Comparison of ENCODE assay signal across 1 cellular context in the genomic region with DNA sequence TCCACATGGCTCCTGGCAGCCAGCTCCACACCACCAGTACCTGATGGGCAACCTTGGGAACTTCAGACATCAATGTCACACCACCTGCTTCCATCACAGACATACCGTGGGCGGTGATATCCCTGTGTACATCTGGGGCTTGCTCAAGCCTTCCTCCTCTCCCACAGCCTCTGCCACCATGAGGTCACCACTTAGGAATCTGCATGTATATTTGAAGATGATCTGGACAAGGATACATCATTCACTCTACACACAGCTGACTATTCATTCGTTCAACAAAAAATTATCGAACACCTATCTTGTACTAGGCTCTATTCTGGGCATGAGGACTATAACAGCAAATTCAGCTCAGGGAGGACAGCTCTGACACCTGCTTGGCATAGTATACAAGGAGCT.
TF ChIP-seq lines count a peak whose summit lies in the region.

No MANE protein-coding gene starts in this region.

TF ChIP-seq in K562, 482 proteins besides CTCF, POLR2A, EP300 and RAD21 (continued from another document and continues in another):
- TF ChIP-seq, protein P1, sequence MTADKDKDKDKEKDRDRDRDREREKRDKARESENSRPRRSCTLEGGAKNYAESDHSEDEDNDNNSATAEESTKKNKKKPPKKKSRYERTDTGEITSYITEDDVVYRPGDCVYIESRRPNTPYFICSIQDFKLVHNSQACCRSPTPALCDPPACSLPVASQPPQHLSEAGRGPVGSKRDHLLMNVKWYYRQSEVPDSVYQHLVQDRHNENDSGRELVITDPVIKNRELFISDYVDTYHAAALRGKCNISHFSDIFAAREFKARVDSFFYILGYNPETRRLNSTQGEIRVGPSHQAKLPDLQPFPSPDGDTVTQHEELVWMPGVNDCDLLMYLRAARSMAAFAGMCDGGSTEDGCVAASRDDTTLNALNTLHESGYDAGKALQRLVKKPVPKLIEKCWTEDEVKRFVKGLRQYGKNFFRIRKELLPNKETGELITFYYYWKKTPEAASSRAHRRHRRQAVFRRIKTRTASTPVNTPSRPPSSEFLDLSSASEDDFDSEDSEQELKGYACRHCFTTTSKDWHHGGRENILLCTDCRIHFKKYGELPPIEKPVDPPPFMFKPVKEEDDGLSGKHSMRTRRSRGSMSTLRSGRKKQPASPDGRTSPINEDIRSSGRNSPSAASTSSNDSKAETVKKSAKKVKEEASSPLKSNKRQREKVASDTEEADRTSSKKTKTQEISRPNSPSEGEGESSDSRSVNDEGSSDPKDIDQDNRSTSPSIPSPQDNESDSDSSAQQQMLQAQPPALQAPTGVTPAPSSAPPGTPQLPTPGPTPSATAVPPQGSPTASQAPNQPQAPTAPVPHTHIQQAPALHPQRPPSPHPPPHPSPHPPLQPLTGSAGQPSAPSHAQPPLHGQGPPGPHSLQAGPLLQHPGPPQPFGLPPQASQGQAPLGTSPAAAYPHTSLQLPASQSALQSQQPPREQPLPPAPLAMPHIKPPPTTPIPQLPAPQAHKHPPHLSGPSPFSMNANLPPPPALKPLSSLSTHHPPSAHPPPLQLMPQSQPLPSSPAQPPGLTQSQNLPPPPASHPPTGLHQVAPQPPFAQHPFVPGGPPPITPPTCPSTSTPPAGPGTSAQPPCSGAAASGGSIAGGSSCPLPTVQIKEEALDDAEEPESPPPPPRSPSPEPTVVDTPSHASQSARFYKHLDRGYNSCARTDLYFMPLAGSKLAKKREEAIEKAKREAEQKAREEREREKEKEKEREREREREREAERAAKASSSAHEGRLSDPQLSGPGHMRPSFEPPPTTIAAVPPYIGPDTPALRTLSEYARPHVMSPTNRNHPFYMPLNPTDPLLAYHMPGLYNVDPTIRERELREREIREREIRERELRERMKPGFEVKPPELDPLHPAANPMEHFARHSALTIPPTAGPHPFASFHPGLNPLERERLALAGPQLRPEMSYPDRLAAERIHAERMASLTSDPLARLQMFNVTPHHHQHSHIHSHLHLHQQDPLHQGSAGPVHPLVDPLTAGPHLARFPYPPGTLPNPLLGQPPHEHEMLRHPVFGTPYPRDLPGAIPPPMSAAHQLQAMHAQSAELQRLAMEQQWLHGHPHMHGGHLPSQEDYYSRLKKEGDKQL (CRISPR knock-in tag; IDR thresholded peaks at IDR 0.05; ENCODE audit: borderline replicate concordance) = no peak
- TF ChIP-seq DDX20 (tag; IDR thresholded peaks at IDR 0.05; ENCODE audit: low read depth) (no peak), ZNF175 (CRISPR knock-in tag; IDR thresholded peaks at IDR 0.05; ENCODE audit: low read depth) (no peak), RCOR1 (IDR thresholded peaks at IDR 0.05; ENCODE audit: borderline replicate concordance in 1 of 2, low read depth in 2 of 2, low read length in 2 of 2) (peak in 1 of 2 experiments; percentile 34; a peak in 1 of 4 replicates), PTBP1 (IDR thresholded peaks at IDR 0.05; ENCODE audit: low read depth, low read length) (no peak), MEIS2 (IDR thresholded peaks at IDR 0.05; ENCODE audit: partially characterized antibody) (peak; percentile 25), ZNF24 (IDR thresholded peaks at IDR 0.05) (peak; percentile 78), ZNF165 (CRISPR knock-in tag; IDR thresholded peaks at IDR 0.05; ENCODE audit: borderline replicate concordance) (no peak), ZBTB17 (CRISPR knock-in tag; IDR thresholded peaks at IDR 0.05) (no peak), MAZ (CRISPR knock-in tag; conservative IDR thresholded peaks at IDR 0.05 in 1 of 2, IDR thresholded peaks at IDR 0.05 in 1 of 2) (no peak), JUN (IDR thresholded peaks at IDR 0.05; ENCODE audit: borderline replicate concordance, low read depth, low read length) (peak; percentile 80), JUN (CRISPR knock-in tag; IDR thresholded peaks at IDR 0.05; ENCODE audit: borderline replicate concordance) (no peak), XRCC5 (IDR thresholded peaks at IDR 0.05; ENCODE audit: low read depth, low read length) (no peak), ARID1B (IDR thresholded peaks at IDR 0.05) (peak; percentile 64), CBX3 (IDR thresholded peaks at IDR 0.05; ENCODE audit: borderline replicate concordance in 1 of 2, low read length in 2 of 2) (no peak), EGR1 (conservative IDR thresholded peaks at IDR 0.05) (peak; percentile 93), ZNF133 (CRISPR knock-in tag; IDR thresholded peaks at IDR 0.05) (no peak), TAF7 (tag; IDR thresholded peaks at IDR 0.05) (no peak), CTBP1 (IDR thresholded peaks at IDR 0.05; ENCODE audit: borderline replicate concordance) (peak; percentile 68), TCF3 (CRISPR knock-in tag; IDR thresholded peaks at IDR 0.05) (peak; percentile 53; the same call in 1 of the 2 replicates)
- TF ChIP-seq, protein P2, sequence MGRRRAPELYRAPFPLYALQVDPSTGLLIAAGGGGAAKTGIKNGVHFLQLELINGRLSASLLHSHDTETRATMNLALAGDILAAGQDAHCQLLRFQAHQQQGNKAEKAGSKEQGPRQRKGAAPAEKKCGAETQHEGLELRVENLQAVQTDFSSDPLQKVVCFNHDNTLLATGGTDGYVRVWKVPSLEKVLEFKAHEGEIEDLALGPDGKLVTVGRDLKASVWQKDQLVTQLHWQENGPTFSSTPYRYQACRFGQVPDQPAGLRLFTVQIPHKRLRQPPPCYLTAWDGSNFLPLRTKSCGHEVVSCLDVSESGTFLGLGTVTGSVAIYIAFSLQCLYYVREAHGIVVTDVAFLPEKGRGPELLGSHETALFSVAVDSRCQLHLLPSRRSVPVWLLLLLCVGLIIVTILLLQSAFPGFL (CRISPR knock-in tag; IDR thresholded peaks at IDR 0.05) = no peak
- TF ChIP-seq, protein P3, sequence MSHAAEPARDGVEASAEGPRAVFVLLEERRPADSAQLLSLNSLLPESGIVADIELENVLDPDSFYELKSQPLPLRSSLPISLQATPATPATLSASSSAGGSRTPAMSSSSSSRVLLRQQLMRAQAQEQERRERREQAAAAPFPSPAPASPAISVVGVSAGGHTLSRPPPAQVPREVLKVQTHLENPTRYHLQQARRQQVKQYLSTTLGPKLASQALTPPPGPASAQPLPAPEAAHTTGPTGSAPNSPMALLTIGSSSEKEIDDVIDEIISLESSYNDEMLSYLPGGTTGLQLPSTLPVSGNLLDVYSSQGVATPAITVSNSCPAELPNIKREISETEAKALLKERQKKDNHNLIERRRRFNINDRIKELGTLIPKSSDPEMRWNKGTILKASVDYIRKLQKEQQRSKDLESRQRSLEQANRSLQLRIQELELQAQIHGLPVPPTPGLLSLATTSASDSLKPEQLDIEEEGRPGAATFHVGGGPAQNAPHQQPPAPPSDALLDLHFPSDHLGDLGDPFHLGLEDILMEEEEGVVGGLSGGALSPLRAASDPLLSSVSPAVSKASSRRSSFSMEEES (CRISPR knock-in tag; IDR thresholded peaks at IDR 0.05) = no peak
- TF ChIP-seq, protein P4, sequence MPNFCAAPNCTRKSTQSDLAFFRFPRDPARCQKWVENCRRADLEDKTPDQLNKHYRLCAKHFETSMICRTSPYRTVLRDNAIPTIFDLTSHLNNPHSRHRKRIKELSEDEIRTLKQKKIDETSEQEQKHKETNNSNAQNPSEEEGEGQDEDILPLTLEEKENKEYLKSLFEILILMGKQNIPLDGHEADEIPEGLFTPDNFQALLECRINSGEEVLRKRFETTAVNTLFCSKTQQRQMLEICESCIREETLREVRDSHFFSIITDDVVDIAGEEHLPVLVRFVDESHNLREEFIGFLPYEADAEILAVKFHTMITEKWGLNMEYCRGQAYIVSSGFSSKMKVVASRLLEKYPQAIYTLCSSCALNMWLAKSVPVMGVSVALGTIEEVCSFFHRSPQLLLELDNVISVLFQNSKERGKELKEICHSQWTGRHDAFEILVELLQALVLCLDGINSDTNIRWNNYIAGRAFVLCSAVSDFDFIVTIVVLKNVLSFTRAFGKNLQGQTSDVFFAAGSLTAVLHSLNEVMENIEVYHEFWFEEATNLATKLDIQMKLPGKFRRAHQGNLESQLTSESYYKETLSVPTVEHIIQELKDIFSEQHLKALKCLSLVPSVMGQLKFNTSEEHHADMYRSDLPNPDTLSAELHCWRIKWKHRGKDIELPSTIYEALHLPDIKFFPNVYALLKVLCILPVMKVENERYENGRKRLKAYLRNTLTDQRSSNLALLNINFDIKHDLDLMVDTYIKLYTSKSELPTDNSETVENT (CRISPR knock-in tag; IDR thresholded peaks at IDR 0.05) = no peak
- TF ChIP-seq, protein P5, sequence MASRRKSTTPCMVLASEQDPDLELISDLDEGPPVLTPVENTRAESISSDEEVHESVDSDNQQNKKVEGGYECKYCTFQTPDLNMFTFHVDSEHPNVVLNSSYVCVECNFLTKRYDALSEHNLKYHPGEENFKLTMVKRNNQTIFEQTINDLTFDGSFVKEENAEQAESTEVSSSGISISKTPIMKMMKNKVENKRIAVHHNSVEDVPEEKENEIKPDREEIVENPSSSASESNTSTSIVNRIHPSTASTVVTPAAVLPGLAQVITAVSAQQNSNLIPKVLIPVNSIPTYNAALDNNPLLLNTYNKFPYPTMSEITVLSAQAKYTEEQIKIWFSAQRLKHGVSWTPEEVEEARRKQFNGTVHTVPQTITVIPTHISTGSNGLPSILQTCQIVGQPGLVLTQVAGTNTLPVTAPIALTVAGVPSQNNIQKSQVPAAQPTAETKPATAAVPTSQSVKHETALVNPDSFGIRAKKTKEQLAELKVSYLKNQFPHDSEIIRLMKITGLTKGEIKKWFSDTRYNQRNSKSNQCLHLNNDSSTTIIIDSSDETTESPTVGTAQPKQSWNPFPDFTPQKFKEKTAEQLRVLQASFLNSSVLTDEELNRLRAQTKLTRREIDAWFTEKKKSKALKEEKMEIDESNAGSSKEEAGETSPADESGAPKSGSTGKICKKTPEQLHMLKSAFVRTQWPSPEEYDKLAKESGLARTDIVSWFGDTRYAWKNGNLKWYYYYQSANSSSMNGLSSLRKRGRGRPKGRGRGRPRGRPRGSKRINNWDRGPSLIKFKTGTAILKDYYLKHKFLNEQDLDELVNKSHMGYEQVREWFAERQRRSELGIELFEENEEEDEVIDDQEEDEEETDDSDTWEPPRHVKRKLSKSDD (conservative IDR thresholded peaks at IDR 0.05; ENCODE audit: low read length) = no peak
- TF ChIP-seq, protein P6, sequence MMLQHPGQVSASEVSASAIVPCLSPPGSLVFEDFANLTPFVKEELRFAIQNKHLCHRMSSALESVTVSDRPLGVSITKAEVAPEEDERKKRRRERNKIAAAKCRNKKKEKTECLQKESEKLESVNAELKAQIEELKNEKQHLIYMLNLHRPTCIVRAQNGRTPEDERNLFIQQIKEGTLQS (IDR thresholded peaks at IDR 0.05) = peak; percentile 94
- TF ChIP-seq, protein P6 (CRISPR knock-in tag; conservative IDR thresholded peaks at IDR 0.05) = no peak
- TF ChIP-seq, protein P7, sequence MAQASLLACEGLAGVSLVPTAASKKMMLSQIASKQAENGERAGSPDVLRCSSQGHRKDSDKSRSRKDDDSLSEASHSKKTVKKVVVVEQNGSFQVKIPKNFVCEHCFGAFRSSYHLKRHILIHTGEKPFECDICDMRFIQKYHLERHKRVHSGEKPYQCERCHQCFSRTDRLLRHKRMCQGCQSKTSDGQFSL (CRISPR knock-in tag; IDR thresholded peaks at IDR 0.05) = no peak
- TF ChIP-seq, protein P7 (tag; IDR thresholded peaks at IDR 0.05) = no peak
- TF ChIP-seq, protein P8, sequence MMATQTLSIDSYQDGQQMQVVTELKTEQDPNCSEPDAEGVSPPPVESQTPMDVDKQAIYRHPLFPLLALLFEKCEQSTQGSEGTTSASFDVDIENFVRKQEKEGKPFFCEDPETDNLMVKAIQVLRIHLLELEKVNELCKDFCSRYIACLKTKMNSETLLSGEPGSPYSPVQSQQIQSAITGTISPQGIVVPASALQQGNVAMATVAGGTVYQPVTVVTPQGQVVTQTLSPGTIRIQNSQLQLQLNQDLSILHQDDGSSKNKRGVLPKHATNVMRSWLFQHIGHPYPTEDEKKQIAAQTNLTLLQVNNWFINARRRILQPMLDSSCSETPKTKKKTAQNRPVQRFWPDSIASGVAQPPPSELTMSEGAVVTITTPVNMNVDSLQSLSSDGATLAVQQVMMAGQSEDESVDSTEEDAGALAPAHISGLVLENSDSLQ (IDR thresholded peaks at IDR 0.05) = 0 out of 2 replicates have a peak, but pooled peaks have one; percentile 28
- TF ChIP-seq, protein P9, sequence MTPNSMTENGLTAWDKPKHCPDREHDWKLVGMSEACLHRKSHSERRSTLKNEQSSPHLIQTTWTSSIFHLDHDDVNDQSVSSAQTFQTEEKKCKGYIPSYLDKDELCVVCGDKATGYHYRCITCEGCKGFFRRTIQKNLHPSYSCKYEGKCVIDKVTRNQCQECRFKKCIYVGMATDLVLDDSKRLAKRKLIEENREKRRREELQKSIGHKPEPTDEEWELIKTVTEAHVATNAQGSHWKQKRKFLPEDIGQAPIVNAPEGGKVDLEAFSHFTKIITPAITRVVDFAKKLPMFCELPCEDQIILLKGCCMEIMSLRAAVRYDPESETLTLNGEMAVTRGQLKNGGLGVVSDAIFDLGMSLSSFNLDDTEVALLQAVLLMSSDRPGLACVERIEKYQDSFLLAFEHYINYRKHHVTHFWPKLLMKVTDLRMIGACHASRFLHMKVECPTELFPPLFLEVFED (CRISPR knock-in tag; conservative IDR thresholded peaks at IDR 0.05) = no peak
- TF ChIP-seq, protein P10, sequence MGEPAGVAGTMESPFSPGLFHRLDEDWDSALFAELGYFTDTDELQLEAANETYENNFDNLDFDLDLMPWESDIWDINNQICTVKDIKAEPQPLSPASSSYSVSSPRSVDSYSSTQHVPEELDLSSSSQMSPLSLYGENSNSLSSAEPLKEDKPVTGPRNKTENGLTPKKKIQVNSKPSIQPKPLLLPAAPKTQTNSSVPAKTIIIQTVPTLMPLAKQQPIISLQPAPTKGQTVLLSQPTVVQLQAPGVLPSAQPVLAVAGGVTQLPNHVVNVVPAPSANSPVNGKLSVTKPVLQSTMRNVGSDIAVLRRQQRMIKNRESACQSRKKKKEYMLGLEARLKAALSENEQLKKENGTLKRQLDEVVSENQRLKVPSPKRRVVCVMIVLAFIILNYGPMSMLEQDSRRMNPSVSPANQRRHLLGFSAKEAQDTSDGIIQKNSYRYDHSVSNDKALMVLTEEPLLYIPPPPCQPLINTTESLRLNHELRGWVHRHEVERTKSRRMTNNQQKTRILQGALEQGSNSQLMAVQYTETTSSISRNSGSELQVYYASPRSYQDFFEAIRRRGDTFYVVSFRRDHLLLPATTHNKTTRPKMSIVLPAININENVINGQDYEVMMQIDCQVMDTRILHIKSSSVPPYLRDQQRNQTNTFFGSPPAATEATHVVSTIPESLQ (CRISPR knock-in tag; IDR thresholded peaks at IDR 0.05) = no peak
- TF ChIP-seq, protein P11, sequence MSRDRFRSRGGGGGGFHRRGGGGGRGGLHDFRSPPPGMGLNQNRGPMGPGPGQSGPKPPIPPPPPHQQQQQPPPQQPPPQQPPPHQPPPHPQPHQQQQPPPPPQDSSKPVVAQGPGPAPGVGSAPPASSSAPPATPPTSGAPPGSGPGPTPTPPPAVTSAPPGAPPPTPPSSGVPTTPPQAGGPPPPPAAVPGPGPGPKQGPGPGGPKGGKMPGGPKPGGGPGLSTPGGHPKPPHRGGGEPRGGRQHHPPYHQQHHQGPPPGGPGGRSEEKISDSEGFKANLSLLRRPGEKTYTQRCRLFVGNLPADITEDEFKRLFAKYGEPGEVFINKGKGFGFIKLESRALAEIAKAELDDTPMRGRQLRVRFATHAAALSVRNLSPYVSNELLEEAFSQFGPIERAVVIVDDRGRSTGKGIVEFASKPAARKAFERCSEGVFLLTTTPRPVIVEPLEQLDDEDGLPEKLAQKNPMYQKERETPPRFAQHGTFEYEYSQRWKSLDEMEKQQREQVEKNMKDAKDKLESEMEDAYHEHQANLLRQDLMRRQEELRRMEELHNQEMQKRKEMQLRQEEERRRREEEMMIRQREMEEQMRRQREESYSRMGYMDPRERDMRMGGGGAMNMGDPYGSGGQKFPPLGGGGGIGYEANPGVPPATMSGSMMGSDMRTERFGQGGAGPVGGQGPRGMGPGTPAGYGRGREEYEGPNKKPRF (IDR thresholded peaks at IDR 0.05; ENCODE audit: low read depth, low read length) = no peak
